ENCODE assay signal across 8 cellular contexts in the genomic region with DNA sequence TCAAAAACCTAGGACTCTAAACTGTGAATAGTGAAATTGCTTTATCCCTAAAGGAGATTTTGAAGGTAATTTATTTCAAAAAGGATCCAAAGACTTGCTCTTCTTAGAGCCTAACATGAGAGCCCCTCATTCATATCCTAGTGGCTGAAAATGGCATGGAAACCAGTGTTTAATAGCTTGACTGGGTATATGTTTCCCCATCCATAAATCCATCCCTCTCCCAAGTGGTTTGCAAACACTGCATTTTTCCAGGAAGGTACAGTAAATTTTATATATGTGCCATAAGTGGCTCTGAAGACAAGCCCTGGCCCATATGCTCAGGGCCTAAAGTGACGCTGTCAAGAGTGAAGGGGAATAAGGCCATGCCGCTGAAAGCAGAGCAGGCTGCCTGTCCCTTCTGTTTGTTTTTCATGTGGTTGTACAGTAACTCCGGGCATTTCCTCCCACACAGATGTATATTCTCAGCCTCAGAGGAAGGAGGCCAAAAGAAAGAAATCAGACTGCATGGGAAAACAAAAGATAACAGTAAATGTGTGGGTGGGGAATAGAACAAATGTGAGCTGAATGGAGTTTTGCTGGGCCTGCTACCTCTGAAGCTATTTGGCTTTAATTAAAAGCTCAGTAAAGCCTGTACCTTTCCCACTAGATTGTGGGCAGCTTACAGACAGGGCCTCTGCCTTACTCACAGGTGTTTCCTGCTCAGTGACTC.
A peak's percentile ranks its signal among the peaks of the same experiment; 100 is the strongest.
DNase-seq lines count a peak whose midpoint lies in the region; ATAC-seq and TF ChIP-seq lines count a peak whose summit lies in the region.

No MANE protein-coding gene starts in this region.

- H3K27ac ChIP-seq in GM23338 (ENCODE audit: low read depth) (no peak overlapping the region), cardiac muscle cell (no peak overlapping the region), ovary (no peak overlapping the region)

- no peaks in the 10 kb centered on the region for H3K9me2 ChIP-seq in GM23338 (ENCODE audit: insufficient read depth)

- no peaks in the 10 kb centered on the region for H3K27me3 Mint-ChIP-seq in GM23338 (ENCODE audit: insufficient read depth, low read depth, poor library complexity)

- no peak overlapping the region for H3K4me3 Mint-ChIP-seq in GM23338

- TF ChIP-seq CTCF in GM23338 (conservative IDR thresholded peaks at IDR 0.05; ENCODE audit: low read depth in 2 of 2) (0 out of 4 replicates have a peak, but pooled peaks of 1 of the 2 experiments have one; percentile 10), cardiac muscle cell (IDR thresholded peaks at IDR 0.05; ENCODE audit: low read depth, low read length) (peak; percentile 19), ovary (IDR thresholded peaks at IDR 0.05) (no peak)

- H3K27me3 ChIP-seq in GM23338 (ENCODE audit: insufficient read depth) = no peaks in the 10 kb centered on the region
- H3K27me3 ChIP-seq in cardiac muscle cell = no peaks in the 10 kb centered on the region
- no peaks in the 10 kb centered on the region for H3K27me3 ChIP-seq in ovary

- H3K27ac Mint-ChIP-seq in GM23338 = no peak overlapping the region

- no peaks in the 10 kb centered on the region for H3K9me3 Mint-ChIP-seq in GM23338

- H3K36me3 ChIP-seq in GM23338 (ENCODE audit: insufficient read depth) (no peaks in the 10 kb centered on the region), cardiac muscle cell (no peaks in the 10 kb centered on the region), ovary (no peaks in the 10 kb centered on the region)

- H3F3A ChIP-seq in GM23338 (replicated peaks; ENCODE audit: low read depth) = no peaks in the 10 kb centered on the region

- H3K4me1 ChIP-seq in GM23338 (ENCODE audit: insufficient read depth) (no peaks in the 10 kb centered on the region), cardiac muscle cell (ENCODE audit: low read depth) (no peaks in the 10 kb centered on the region), ovary (ENCODE audit: insufficient read depth) (no peaks in the 10 kb centered on the region)

- no peak for TF ChIP-seq EP300 in ovary (IDR thresholded peaks at IDR 0.05)

- peaks cover 12% of the 10 kb centered on the region; the same call in 2 of the 3 replicates for H3K4me1 Mint-ChIP-seq in GM23338

- intact Hi-C loops in ovary (cut with DNase I) = no loop called here

- TF ChIP-seq POLR2A in ovary (IDR thresholded peaks at IDR 0.05) = no peak

- 11 to 21% (median 18%) methylated on average over 3 of the region's 3 CpGs for WGBS in ovary, 3 donors

- H3K79me2 ChIP-seq in GM23338 (replicated peaks; ENCODE audit: insufficient read depth) = no peaks in the 10 kb centered on the region

- DNase-seq in ELR (ENCODE audit: low read depth) (peak; percentile 6), GM23338 (ENCODE audit: low spot score) (no peak), NCI-H1694 (lab: John Stamatoyannopoulos, UW) (peak; percentile 33), cardiac muscle cell (ENCODE audit: low read depth in 1 of 2, low spot score in 1 of 2) (peak in 1 of 2 donors; percentile 96), ovary (no peak), NCI-H2227 (lab: John Stamatoyannopoulos, UW; ENCODE audit: unreplicated experiment) (no peak)
- DNase-seq in activated CD4-positive, alpha-beta T cell treated with anti-CD3 and anti-CD28 coated beads for 48 hours = no peak

- ATAC-seq in GM23338 = peak; percentile 21; the same call in 1 of the 3 replicates
- ATAC-seq in activated CD4-positive, CD25-positive, alpha-beta regulatory T cell treated with anti-CD3 and anti-CD28 coated beads, Interleukin-2, amount 50 U/mL, for 24 hours = no peak

- H2AFZ ChIP-seq in GM23338 = peak overlapping the region; percentile 11; the same call in 1 of the 2 replicates

- H3K9me3 ChIP-seq in cardiac muscle cell (ENCODE audit: low read depth) (no peaks in the 10 kb centered on the region), ovary (no peaks in the 10 kb centered on the region)

- no peak overlapping the region for H3K4me3 ChIP-seq in GM23338
- H3K4me3 ChIP-seq in cardiac muscle cell = no peak overlapping the region
- H3K4me3 ChIP-seq in ovary = no peak overlapping the region

- H4K20me1 ChIP-seq in GM23338 (replicated peaks; ENCODE audit: insufficient read depth) = no peaks in the 10 kb centered on the region

- H3K36me3 Mint-ChIP-seq in GM23338 (ENCODE audit: low read depth) = no peaks in the 10 kb centered on the region

- H3K4me2 ChIP-seq in GM23338 = no peak overlapping the region

TF ChIP-seq in GM23338, 12 proteins besides CTCF, POLR2A, EP300 and RAD21 (continues in another document):
- TF ChIP-seq ZNF331 (CRISPR knock-in tag; IDR thresholded peaks at IDR 0.05; ENCODE audit: low read depth) = no peak
- no peak for TF ChIP-seq STAT1 (IDR thresholded peaks at IDR 0.05; ENCODE audit: unreplicated experiment)
- TF ChIP-seq, protein P1, sequence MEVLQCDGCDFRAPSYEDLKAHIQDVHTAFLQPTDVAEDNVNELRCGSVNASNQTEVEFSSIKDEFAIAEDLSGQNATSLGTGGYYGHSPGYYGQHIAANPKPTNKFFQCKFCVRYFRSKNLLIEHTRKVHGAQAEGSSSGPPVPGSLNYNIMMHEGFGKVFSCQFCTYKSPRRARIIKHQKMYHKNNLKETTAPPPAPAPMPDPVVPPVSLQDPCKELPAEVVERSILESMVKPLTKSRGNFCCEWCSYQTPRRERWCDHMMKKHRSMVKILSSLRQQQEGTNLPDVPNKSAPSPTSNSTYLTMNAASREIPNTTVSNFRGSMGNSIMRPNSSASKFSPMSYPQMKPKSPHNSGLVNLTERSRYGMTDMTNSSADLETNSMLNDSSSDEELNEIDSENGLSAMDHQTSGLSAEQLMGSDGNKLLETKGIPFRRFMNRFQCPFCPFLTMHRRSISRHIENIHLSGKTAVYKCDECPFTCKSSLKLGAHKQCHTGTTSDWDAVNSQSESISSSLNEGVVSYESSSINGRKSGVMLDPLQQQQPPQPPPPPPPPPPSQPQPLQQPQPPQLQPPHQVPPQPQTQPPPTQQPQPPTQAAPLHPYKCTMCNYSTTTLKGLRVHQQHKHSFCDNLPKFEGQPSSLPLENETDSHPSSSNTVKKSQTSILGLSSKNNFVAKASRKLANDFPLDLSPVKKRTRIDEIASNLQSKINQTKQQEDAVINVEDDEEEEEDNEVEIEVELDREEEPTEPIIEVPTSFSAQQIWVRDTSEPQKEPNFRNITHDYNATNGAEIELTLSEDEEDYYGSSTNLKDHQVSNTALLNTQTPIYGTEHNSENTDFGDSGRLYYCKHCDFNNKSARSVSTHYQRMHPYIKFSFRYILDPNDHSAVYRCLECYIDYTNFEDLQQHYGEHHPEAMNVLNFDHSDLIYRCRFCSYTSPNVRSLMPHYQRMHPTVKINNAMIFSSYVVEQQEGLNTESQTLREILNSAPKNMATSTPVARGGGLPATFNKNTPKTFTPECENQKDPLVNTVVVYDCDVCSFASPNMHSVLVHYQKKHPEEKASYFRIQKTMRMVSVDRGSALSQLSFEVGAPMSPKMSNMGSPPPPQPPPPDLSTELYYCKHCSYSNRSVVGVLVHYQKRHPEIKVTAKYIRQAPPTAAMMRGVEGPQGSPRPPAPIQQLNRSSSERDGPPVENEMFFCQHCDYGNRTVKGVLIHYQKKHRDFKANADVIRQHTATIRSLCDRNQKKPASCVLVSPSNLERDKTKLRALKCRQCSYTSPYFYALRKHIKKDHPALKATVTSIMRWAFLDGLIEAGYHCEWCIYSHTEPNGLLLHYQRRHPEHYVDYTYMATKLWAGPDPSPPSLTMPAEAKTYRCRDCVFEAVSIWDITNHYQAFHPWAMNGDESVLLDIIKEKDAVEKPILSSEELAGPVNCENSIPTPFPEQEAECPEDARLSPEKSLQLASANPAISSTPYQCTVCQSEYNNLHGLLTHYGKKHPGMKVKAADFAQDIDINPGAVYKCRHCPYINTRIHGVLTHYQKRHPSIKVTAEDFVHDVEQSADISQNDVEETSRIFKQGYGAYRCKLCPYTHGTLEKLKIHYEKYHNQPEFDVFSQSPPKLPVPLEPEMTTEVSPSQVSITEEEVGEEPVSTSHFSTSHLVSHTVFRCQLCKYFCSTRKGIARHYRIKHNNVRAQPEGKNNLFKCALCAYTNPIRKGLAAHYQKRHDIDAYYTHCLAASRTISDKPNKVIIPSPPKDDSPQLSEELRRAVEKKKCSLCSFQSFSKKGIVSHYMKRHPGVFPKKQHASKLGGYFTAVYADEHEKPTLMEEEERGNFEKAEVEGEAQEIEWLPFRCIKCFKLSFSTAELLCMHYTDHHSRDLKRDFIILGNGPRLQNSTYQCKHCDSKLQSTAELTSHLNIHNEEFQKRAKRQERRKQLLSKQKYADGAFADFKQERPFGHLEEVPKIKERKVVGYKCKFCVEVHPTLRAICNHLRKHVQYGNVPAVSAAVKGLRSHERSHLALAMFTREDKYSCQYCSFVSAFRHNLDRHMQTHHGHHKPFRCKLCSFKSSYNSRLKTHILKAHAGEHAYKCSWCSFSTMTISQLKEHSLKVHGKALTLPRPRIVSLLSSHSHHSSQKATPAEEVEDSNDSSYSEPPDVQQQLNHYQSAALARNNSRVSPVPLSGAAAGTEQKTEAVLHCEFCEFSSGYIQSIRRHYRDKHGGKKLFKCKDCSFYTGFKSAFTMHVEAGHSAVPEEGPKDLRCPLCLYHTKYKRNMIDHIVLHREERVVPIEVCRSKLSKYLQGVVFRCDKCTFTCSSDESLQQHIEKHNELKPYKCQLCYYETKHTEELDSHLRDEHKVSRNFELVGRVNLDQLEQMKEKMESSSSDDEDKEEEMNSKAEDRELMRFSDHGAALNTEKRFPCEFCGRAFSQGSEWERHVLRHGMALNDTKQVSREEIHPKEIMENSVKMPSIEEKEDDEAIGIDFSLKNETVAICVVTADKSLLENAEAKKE (CRISPR knock-in tag; IDR thresholded peaks at IDR 0.05) = no peak
- TF ChIP-seq, protein P2, sequence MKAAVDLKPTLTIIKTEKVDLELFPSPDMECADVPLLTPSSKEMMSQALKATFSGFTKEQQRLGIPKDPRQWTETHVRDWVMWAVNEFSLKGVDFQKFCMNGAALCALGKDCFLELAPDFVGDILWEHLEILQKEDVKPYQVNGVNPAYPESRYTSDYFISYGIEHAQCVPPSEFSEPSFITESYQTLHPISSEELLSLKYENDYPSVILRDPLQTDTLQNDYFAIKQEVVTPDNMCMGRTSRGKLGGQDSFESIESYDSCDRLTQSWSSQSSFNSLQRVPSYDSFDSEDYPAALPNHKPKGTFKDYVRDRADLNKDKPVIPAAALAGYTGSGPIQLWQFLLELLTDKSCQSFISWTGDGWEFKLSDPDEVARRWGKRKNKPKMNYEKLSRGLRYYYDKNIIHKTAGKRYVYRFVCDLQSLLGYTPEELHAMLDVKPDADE (IDR thresholded peaks at IDR 0.05) = no peak
- no peak for TF ChIP-seq ZNF114 (CRISPR knock-in tag; IDR thresholded peaks at IDR 0.05)
- no peak for TF ChIP-seq EZH2 (IDR thresholded peaks at IDR 0.05; ENCODE audit: low read depth, unreplicated experiment)
- no peak for TF ChIP-seq POLR2AphosphoS5 (IDR thresholded peaks at IDR 0.05; ENCODE audit: low read depth)
- no peak for TF ChIP-seq JUNB (IDR thresholded peaks at IDR 0.05; ENCODE audit: unreplicated experiment)
- TF ChIP-seq CREB1 (CRISPR knock-in tag; IDR thresholded peaks at IDR 0.05; ENCODE audit: low read depth) = no peak
- no peak for TF ChIP-seq EZH2phosphoT487 (IDR thresholded peaks at IDR 0.05; ENCODE audit: unreplicated experiment)

Comparison
In these comparisons a context has a peak if more than half of its experiments do, and no peak if none do; other contexts are left out.
1. DNase-seq: peak in ELR (single experiment) and NCI-H1694 (single experiment); none in GM23338 (single experiment), ovary (0 of 5), NCI-H2227 (single experiment) and activated CD4-positive, alpha-beta T cell treated with anti-CD3 and anti-CD28 coated beads for 48 hours (single experiment).